9 cellular contexts compared by ENCODE assay signal in genomic region chr7:6272481-6273323, GRCh38. TPM values are rescaled to one million over a fixed set of nuclear protein-coding genes. Genes with fewer than 3 reads are reported as not detected.
DNase-seq lines count a peak whose midpoint lies in the region; ATAC-seq, FAIRE-seq and TF ChIP-seq lines count a peak whose summit lies in the region.
"Had no signal": no experiment of that assay in that cellular context is flagged by ENCODE, and none has a peak within 500 bp of the region (broad histone marks: within the 10 kb centered on the region; RNA-seq: fewer than 3 reads in every experiment).

CYTH3 (minus strand) TSS chr7:6272624; CDS start chr7:6272507, 117 bp downstream.

- no peaks in the 10 kb centered on the region for H3K9me3 ChIP-seq in smooth muscle cell (replicated peaks; ENCODE audit: low read depth)

- H3K36me3 ChIP-seq in bronchial epithelial cell (ENCODE audit: control insufficient read depth, insufficient read depth, low read length) (no peaks in the 10 kb centered on the region), smooth muscle cell (ENCODE audit: low read depth) (no peaks in the 10 kb centered on the region)

- no peak for FAIRE-seq in bronchial epithelial cell (lab: Jason Lieb, UNC)
- FAIRE-seq: G401.6 had no signal

- peak within 1 kb of the TSS; percentile 98 for H3K4me2 ChIP-seq in smooth muscle cell

- H3K27me3 ChIP-seq in bronchial epithelial cell (ENCODE audit: control insufficient read depth, insufficient read depth, low read length) (no peaks in the 10 kb centered on the region), smooth muscle cell (ENCODE audit: low read depth) (no peaks in the 10 kb centered on the region)

- peak; percentile 78 to 85 for DNase-seq in NCI-H2081 (lab: John Stamatoyannopoulos, UW)
- DNase-seq in NCI-H2081 treated with DMSO at 0.1 percent for 48 hours (lab: John Stamatoyannopoulos, UW): no peak
- DNase-seq in NCI-H2029 treated with DMSO at 0.1 percent for 48 hours (lab: John Stamatoyannopoulos, UW): peak; percentile 30
- DNase-seq in bronchial epithelial cell (ENCODE audit: low read depth): peak; percentile 63
- DNase-seq in inferior parietal cortex (ENCODE audit: extremely low spot score): peak; percentile 80
- peak; percentile 36 for DNase-seq in smooth muscle cell (lab: John Stamatoyannopoulos, UW; ENCODE audit: unreplicated experiment)

- no peak within 1 kb of the TSS for H3K27ac ChIP-seq in smooth muscle cell (ENCODE audit: low read depth)

- peak; percentile 90 for ATAC-seq in HG02798 (IDR thresholded peaks at IDR 0.05; ENCODE audit: poor library complexity, unreplicated experiment)

- peak within 1 kb of the TSS; percentile 93 for H2AFZ ChIP-seq in smooth muscle cell (ENCODE audit: low read depth)

- H3K79me2 ChIP-seq in smooth muscle cell (ENCODE audit: low read depth): peaks cover 39% of the 10 kb centered on the region

- peaks cover 6% of the 10 kb centered on the region for H3K4me1 ChIP-seq in smooth muscle cell (ENCODE audit: low read depth)

- H4K20me1 ChIP-seq in smooth muscle cell (ENCODE audit: low read depth): peaks cover 26% of the 10 kb centered on the region

- no peaks in the 10 kb centered on the region for H3F3A ChIP-seq in smooth muscle cell (ENCODE audit: low read depth)

- 16% methylated on average over 37 of the region's 67 CpGs for WGBS in smooth muscle cell (ENCODE audit: low lambda C conversion rate)

- no peak for TF ChIP-seq CTCF in WI38 (IDR thresholded peaks at IDR 0.05; ENCODE audit: low read depth, low read length)
- no peak for TF ChIP-seq CTCF in bronchial epithelial cell (IDR thresholded peaks at IDR 0.05; ENCODE audit: insufficient read depth, low read length, severe bottlenecking)
- TF ChIP-seq CTCF in smooth muscle cell (IDR thresholded peaks at IDR 0.05; ENCODE audit: borderline replicate concordance, insufficient read depth, poor library complexity, severe bottlenecking): no peak

- H3K4me3 ChIP-seq in WI38 (ENCODE audit: low read depth, low read length) (peak within 1 kb of the TSS; percentile 96), bronchial epithelial cell (ENCODE audit: low read depth, low read length) (peak within 1 kb of the TSS; percentile 83), smooth muscle cell (peak within 1 kb of the TSS; percentile 97)

- H3K9ac ChIP-seq in smooth muscle cell (ENCODE audit: low read depth): peak within 1 kb of the TSS; percentile 85

RNA-seq across cellular contexts. Expression of gene CYTH3, which starts in this region (rescaled TPM):
- 9.9 and 11.6 TPM in 2 replicates for total RNA-seq in bronchial epithelial cell
- 7.6 and 18.4 TPM in 2 replicates for total RNA-seq in smooth muscle cell
- 11.4 and 12.3 TPM in 2 replicates for polyA plus RNA-seq in smooth muscle cell
